Comparison of ENCODE assay signal across 1 cellular context in the genomic region with DNA sequence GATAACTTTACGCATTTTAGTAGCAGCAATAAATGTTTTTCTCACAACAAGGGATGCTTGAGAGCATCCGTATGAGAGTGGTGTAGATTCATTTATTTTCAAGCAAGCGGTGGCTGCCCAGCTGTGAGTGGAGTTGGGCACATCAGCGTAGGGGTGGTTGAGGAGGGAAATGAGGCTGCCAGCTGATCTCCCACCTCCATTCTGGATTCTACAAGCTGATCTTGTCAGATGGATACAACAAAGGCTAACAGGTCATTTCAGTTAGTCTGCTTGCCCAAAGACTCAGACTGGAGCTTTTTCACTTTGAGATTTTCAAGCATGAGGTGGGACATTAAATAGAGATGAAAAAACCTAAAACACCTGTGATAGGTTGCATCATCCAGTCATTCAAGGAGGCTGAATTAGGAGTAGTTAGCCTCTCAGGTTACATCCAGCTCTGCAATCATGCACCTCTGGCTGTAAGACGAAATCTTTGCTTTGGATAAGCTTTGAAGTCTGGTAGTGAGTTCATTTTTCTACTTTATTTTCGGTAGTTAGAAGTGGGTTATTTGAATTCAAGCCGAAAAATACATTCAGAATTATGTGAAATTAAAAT.
A peak's percentile ranks its signal among the peaks of the same experiment; 100 is the strongest.
TF ChIP-seq lines count a peak whose summit lies in the region.

No MANE protein-coding gene starts in this region.

TF ChIP-seq in K562, 482 proteins besides CTCF, POLR2A, EP300 and RAD21 (continued from another document):
- TF ChIP-seq CEBPG (CRISPR knock-in tag; IDR thresholded peaks at IDR 0.05) (0 out of 2 replicates have a peak, but pooled peaks have one; percentile 21), CEBPG (tag; conservative IDR thresholded peaks at IDR 0.05 in 1 of 2, IDR thresholded peaks at IDR 0.05 in 1 of 2) (peak in 1 of 2 experiments; percentile 56; a peak in 1 of 4 replicates), NCOA6 (IDR thresholded peaks at IDR 0.05) (no peak), RB1 (IDR thresholded peaks at IDR 0.05; ENCODE audit: low read depth) (no peak), ZNF124 (CRISPR knock-in tag; IDR thresholded peaks at IDR 0.05) (no peak), FOXJ3 (CRISPR knock-in tag; IDR thresholded peaks at IDR 0.05) (no peak), TFAP4 (CRISPR knock-in tag; IDR thresholded peaks at IDR 0.05; ENCODE audit: borderline replicate concordance) (0 out of 2 replicates have a peak, but pooled peaks have one; percentile 25), BDP1 (IDR thresholded peaks at IDR 0.05; ENCODE audit: insufficient read depth, insufficient read length) (no peak), SMAD2 (IDR thresholded peaks at IDR 0.05; ENCODE audit: low read depth, low read length) (no peak), ZFPM2 (CRISPR knock-in tag; IDR thresholded peaks at IDR 0.05) (no peak), CHAMP1 (IDR thresholded peaks at IDR 0.05) (no peak), CBFB (CRISPR knock-in tag; IDR thresholded peaks at IDR 0.05) (no peak), CBX5 (IDR thresholded peaks at IDR 0.05; ENCODE audit: borderline replicate concordance, low read depth) (no peak), ZFP1 (CRISPR knock-in tag; IDR thresholded peaks at IDR 0.05) (no peak), NRF1 (conservative IDR thresholded peaks at IDR 0.05 in 1 of 2, IDR thresholded peaks at IDR 0.05 in 1 of 2) (no peak), MECOM (CRISPR knock-in tag; IDR thresholded peaks at IDR 0.05) (no peak), POLR2AphosphoS5 (IDR thresholded peaks at IDR 0.05; ENCODE audit: control insufficient read depth, insufficient read depth, low read depth, low read length) (no peak), HNRNPH1 (optimal IDR thresholded peaks at IDR 0.05; ENCODE audit: low read depth, low read length) (no peak), MEF2A (IDR thresholded peaks at IDR 0.05; ENCODE audit: control insufficient read depth, low read depth, low read length) (no peak)
- TF ChIP-seq, protein P1, sequence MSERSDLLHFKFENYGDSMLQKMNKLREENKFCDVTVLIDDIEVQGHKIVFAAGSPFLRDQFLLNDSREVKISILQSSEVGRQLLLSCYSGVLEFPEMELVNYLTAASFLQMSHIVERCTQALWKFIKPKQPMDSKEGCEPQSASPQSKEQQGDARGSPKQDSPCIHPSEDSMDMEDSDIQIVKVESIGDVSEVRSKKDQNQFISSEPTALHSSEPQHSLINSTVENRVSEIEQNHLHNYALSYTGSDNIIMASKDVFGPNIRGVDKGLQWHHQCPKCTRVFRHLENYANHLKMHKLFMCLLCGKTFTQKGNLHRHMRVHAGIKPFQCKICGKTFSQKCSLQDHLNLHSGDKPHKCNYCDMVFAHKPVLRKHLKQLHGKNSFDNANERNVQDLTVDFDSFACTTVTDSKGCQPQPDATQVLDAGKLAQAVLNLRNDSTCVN (CRISPR knock-in tag; IDR thresholded peaks at IDR 0.05) = no peak
